ENCODE assay signal across 14 cellular contexts in genomic region chr3:45992133-45992729, GRCh38. TPM values are rescaled to one million over a fixed set of nuclear protein-coding genes. Genes with fewer than 3 reads are reported as not detected.
DNase-seq lines count a peak whose midpoint lies in the region; ATAC-seq and TF ChIP-seq lines count a peak whose summit lies in the region.
"Had no signal": no experiment of that assay in that cellular context is flagged by ENCODE, and none has a peak within 500 bp of the region (broad histone marks: within the 10 kb centered on the region; RNA-seq: fewer than 3 reads in every experiment).

No MANE protein-coding gene starts in this region.

- no TSS peak for BruUV-seq in MCF 10A (replicated peaks; lab: Mats Ljungman, UMichigan)

- peak overlapping the region; percentile 57 to 88 (median 82) for H3K27ac Mint-ChIP-seq in CD4-positive, alpha-beta memory T cell
- H3K27ac Mint-ChIP-seq in natural killer cell = peak overlapping the region; percentile 21 to 86
- H3K27ac Mint-ChIP-seq in MCF 10A (ENCODE audit: low read depth, unreplicated experiment) = no peak overlapping the region

- peaks cover 7 to 29% of the 10 kb centered on the region in 2 donors for H3K36me3 Mint-ChIP-seq in CD4-positive, alpha-beta memory T cell
- H3K36me3 Mint-ChIP-seq in natural killer cell = no peaks in the 10 kb centered on the region
- peaks cover 7% of the 10 kb centered on the region for H3K36me3 Mint-ChIP-seq in MCF 10A (ENCODE audit: insufficient read depth, unreplicated experiment)

- no peak overlapping the region for H3K27ac ChIP-seq in CD4-positive, alpha-beta memory T cell (ENCODE audit: low read depth, low read length)
- H3K27ac ChIP-seq in esophagus (ENCODE audit: low read depth in 2 of 2, low read length in 1 of 2) = peak overlapping the region; percentile 58 to 62
- H3K27ac ChIP-seq: neutrophil had no signal

- H3K4me1 ChIP-seq in CD4-positive, alpha-beta memory T cell (ENCODE audit: insufficient read depth, low read length) = peaks cover 80% of the 10 kb centered on the region
- peaks cover 14 to 27% of the 10 kb centered on the region in 2 donors for H3K4me1 ChIP-seq in esophagus (ENCODE audit: control insufficient read depth in 2 of 2, insufficient read depth in 2 of 2, low read length in 1 of 2)

- H3K27me3 ChIP-seq in CD4-positive, alpha-beta memory T cell (ENCODE audit: insufficient read depth, low read length) = no peaks in the 10 kb centered on the region
- no peaks in the 10 kb centered on the region for H3K27me3 ChIP-seq in esophagus (ENCODE audit: control insufficient read depth in 1 of 2, insufficient read depth in 2 of 2, low read length in 2 of 2)

- H3K4me3 Mint-ChIP-seq in CD4-positive, alpha-beta memory T cell = peak overlapping the region in 5 of 8 donors; percentile 56 to 80 (median 68)
- peak overlapping the region; percentile 9 for H3K4me3 Mint-ChIP-seq in natural killer cell
- H3K4me3 Mint-ChIP-seq in MCF 10A (ENCODE audit: unreplicated experiment) = no peak overlapping the region

- TF ChIP-seq CTCF in natural killer cell (IDR thresholded peaks at IDR 0.05) = no peak
- no peak for TF ChIP-seq CTCF in MCF 10A (IDR thresholded peaks at IDR 0.05; ENCODE audit: unreplicated experiment)

- no peaks in the 10 kb centered on the region for H3K9me3 Mint-ChIP-seq in CD4-positive, alpha-beta memory T cell
- H3K9me3 Mint-ChIP-seq in natural killer cell (no peaks in the 10 kb centered on the region), MCF 10A (ENCODE audit: unreplicated experiment) (no peaks in the 10 kb centered on the region)
- H3K9me3 Mint-ChIP-seq: activated naive CD4-positive, alpha-beta T cell treated with anti-CD3 and anti-CD28 coated beads, Interleukin-2, amount 50 U/mL, for 72 hours had no signal

- H3K36me3 ChIP-seq in CD4-positive, alpha-beta memory T cell (ENCODE audit: insufficient read depth, low read length) = peaks cover 4% of the 10 kb centered on the region
- H3K36me3 ChIP-seq in esophagus (ENCODE audit: control insufficient read depth in 2 of 2, insufficient read depth in 2 of 2, low read length in 1 of 2) = no peaks in the 10 kb centered on the region
- H3K36me3 ChIP-seq: neutrophil had no signal

- H3K4me1 Mint-ChIP-seq in CD4-positive, alpha-beta memory T cell = peaks cover 58 to 92% (median 66%) of the 10 kb centered on the region in 4 donors
- H3K4me1 Mint-ChIP-seq in natural killer cell (peaks cover 67 to 68% of the 10 kb centered on the region in 2 donors), MCF 10A (ENCODE audit: insufficient read depth, unreplicated experiment) (peaks cover 28% of the 10 kb centered on the region)

- POLR2A ChIA-PET in CD4-positive, alpha-beta memory T cell (lab: Charles Lee; ENCODE audit: partially characterized antibody) = interaction anchor here (0.8 to 10.8 kb wide), 11 partner anchors 8 to 84 kb away, joined by 3 to 195 read pairs (median 30); partner anchors contain the start of gene CXCR6
- POLR2A ChIA-PET in MCF 10A (lab: Yijun Ruan, JAX) = no interaction called here

- no peaks in the 10 kb centered on the region for H3K9me3 ChIP-seq in CD4-positive, alpha-beta memory T cell (ENCODE audit: control insufficient read depth in 1 of 2, low read length in 2 of 2)
- H3K9me3 ChIP-seq in esophagus (ENCODE audit: control insufficient read depth in 2 of 2, insufficient read depth in 1 of 2, low read depth in 1 of 2, low read length in 1 of 2) = no peaks in the 10 kb centered on the region
- H3K9me3 ChIP-seq: neutrophil had no signal

- intact Hi-C loops in CD4-positive, alpha-beta memory T cell (cut with micrococcal nuclease) = no loop called here
- intact Hi-C loops in natural killer cell (cut with micrococcal nuclease) (loop anchor here (2.0 to 10.0 kb wide), 4 partner anchors 15 to 297 kb away; no protein-coding TSS in a partner anchor), MCF 10A (cut with micrococcal nuclease) (no loop called here)

- no peak for DNase-seq in CD4-positive, alpha-beta memory T cell
- peak; percentile 33 for DNase-seq in MV-4-11 (lab: John Stamatoyannopoulos, UW)
- DNase-seq in natural killer cell = no peak
- DNase-seq in MCF 10A (ENCODE audit: unreplicated experiment) = no peak
- DNase-seq in H4 (ENCODE audit: low spot score) = no peak
- DNase-seq in COR-L47 (lab: John Stamatoyannopoulos, UW) = no peak
- DNase-seq: effector CD4-positive, alpha-beta T cell; NCI-H1930; stimulated activated CD4-positive, alpha-beta T cell treated with anti-CD3 and anti-CD28 coated beads, Interleukin-4, amount 100 ng/mL, for 1 hour had no signal

- CTCF ChIA-PET in CD4-positive, alpha-beta memory T cell (lab: Charles Lee; ENCODE audit: partially characterized antibody) = interaction anchor here (1.0 to 4.8 kb wide), 6 partner anchors 11 to 86 kb away, joined by 3 to 50 read pairs (median 8); no protein-coding TSS in a partner anchor
- CTCF ChIA-PET in MCF 10A (lab: Yijun Ruan, JAX) = interaction anchor here (1.0 to 5.9 kb wide), 2 partner anchors 53 to 86 kb away, joined by 4 to 33 read pairs; no protein-coding TSS in a partner anchor

- no peak for ATAC-seq in natural killer cell
- no peak for ATAC-seq in GM21423 (IDR thresholded peaks at IDR 0.05; ENCODE audit: unreplicated experiment)
- ATAC-seq: activated naive CD4-positive, alpha-beta T cell treated with anti-CD3 and anti-CD28 coated beads, Interleukin-2, amount 50 U/mL, for 72 hours had no signal

- no peaks in the 10 kb centered on the region for H3K27me3 Mint-ChIP-seq in CD4-positive, alpha-beta memory T cell
- H3K27me3 Mint-ChIP-seq in natural killer cell (ENCODE audit: low read depth in 2 of 2) (no peaks in the 10 kb centered on the region), MCF 10A (ENCODE audit: insufficient read depth, unreplicated experiment) (no peaks in the 10 kb centered on the region)

- 59 to 68% methylated on average over 2 of the region's 2 CpGs for WGBS in esophagus, 2 donors

- no peak overlapping the region for H3K4me3 ChIP-seq in CD4-positive, alpha-beta memory T cell (ENCODE audit: low read length in 2 of 2)
- H3K4me3 ChIP-seq in esophagus (ENCODE audit: low read depth in 1 of 2, low read length in 2 of 2) = no peak overlapping the region

RNA-seq across cellular contexts. Expression of gene FYCO1, which starts 3.4 kb away (rescaled TPM):
- 10 to 100 TPM; 42.5 to 43.3 TPM for total RNA-seq in CD4-positive, alpha-beta memory T cell
- 10 to 100 TPM in 1 of 2 donors, under 1 TPM in 1; 0.73 to 10.8 TPM for polyA plus RNA-seq in CD4-positive, alpha-beta memory T cell
- 10 to 100 TPM in 1 of 2 donors, 1 to 10 TPM in 1; 9.6 to 11.9 TPM for polyA plus RNA-seq in esophagus
- total RNA-seq in natural killer cell (10 to 100 TPM; 23.0 to 28.4 (median 27.5) TPM), MCF 10A (2022) (17.0 and 18.4 TPM in 2 replicates)
- total RNA-seq in H4 (2014; rRNA removed; shearing (Covaris generic)) = 3.7 and 4.3 TPM in 2 replicates

RNA-seq across cellular contexts. Expression of gene XCR1, which starts 35.1 kb away (rescaled TPM):
- total RNA-seq in CD4-positive, alpha-beta memory T cell = not detected
- not detected for polyA plus RNA-seq in CD4-positive, alpha-beta memory T cell
- under 1 TPM; 0.08 to 0.34 TPM for polyA plus RNA-seq in esophagus
- total RNA-seq in natural killer cell (under 1 TPM in 1 of 3 donors, not detected in 2; 0.21 TPM), MCF 10A (2022) (not detected in 2 replicates)
- not detected in 2 replicates for total RNA-seq in H4 (2014; rRNA removed; shearing (Covaris generic))
- total RNA-seq: activated naive CD4-positive, alpha-beta T cell treated with anti-CD3 and anti-CD28 coated beads, Interleukin-2, amount 50 U/mL, for 72 hours had no signal
- polyA plus RNA-seq: BJ had no signal

RNA-seq across cellular contexts. Expression of gene CXCR6, which starts 49.0 kb away (rescaled TPM):
- 1 to 10 TPM; 8.6 to 9.6 TPM for total RNA-seq in CD4-positive, alpha-beta memory T cell
- 10 to 100 TPM in 1 of 2 donors, 1 to 10 TPM in 1; 6.1 to 13.6 TPM for polyA plus RNA-seq in CD4-positive, alpha-beta memory T cell
- polyA plus RNA-seq in esophagus = 1 to 10 TPM in 1 of 2 donors, under 1 TPM in 1; 0.90 to 1.6 TPM
- total RNA-seq in natural killer cell = 1 to 10 TPM in 2 of 3 donors, under 1 TPM in 1; 0.95 to 2.1 (median 1.7) TPM
- total RNA-seq in MCF 10A (2022) = not detected in 2 replicates
- total RNA-seq in H4 (2014; rRNA removed; shearing (Covaris generic)) = not detected in 2 replicates
- polyA plus RNA-seq: BJ had no signal
